7 cellular contexts compared by ENCODE assay signal in the genomic region with DNA sequence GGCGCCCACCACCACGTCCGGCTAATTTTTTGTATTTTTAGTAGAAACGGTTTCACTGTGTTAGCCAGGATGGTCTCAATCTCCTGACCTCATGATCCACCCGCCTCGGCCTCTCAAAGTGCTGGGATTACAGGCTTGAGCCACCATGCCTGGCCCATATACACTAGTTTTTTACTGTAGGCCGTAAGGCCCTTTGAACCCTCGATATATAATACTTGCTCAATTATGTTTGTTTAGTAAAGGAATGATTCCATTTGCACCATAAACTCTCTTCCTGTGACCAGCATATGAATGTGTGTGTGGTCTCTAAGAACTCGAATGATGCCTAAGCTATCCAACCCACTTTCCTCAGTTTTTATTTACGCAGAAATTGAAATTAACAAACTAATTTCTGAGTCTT. TPM values are rescaled to one million over a fixed set of nuclear protein-coding genes. Genes with fewer than 3 reads are reported as not detected.
DNase-seq lines count a peak whose midpoint lies in the region; ATAC-seq and TF ChIP-seq lines count a peak whose summit lies in the region.
"Not testable (repeated sequence)": the region's sequence is repeated elsewhere in the genome, so short reads cannot be mapped to it uniquely, and the experiment has no call there.

No MANE protein-coding gene starts in this region.

- H3K36me3 ChIP-seq in endodermal cell (ENCODE audit: control insufficient read depth, insufficient read depth, low read length); stomach smooth muscle (ENCODE audit: control insufficient read depth in 2 of 2, insufficient read depth in 2 of 2, low read length in 2 of 2): not testable (repeated sequence)

- not testable (repeated sequence) for H2AFZ ChIP-seq in H9 (ENCODE audit: low read length)

- not testable (repeated sequence) for H3K14ac ChIP-seq in H9 (ENCODE audit: insufficient read depth, low read length)

- H4K5ac ChIP-seq in H9 (ENCODE audit: insufficient read length, low read depth, low read length) = not testable (repeated sequence)

- not testable (repeated sequence) for H3K4me2 ChIP-seq in H9 (ENCODE audit: insufficient read depth, insufficient read length, low read length)

- not testable (repeated sequence) for H3K56ac ChIP-seq in H9 (ENCODE audit: insufficient read length, low read depth, low read length)

- not testable (repeated sequence) for H4K8ac ChIP-seq in H9 (replicated peaks; ENCODE audit: insufficient read length, low read depth, low read length)

- H3K27ac Mint-ChIP-seq in H9 (peak overlapping the region; percentile 50 to 95 (median 66); a peak in 3 of 7 replicates), endodermal cell (peak overlapping the region; percentile 74), mesothelial cell of epicardium (peak overlapping the region; percentile 52), progenitor cell of endocrine pancreas (peak overlapping the region; percentile 6)
- H3K27ac Mint-ChIP-seq in activated T-helper 17 cell treated with anti-CD3 and anti-CD28 coated beads, Interleukin-2, amount 50 U/mL, for 72 hours = peak overlapping the region; percentile 20

- not testable (repeated sequence) for H3K23me2 ChIP-seq in H9 (ENCODE audit: insufficient read length, low read depth, low read length, poor library complexity, severe bottlenecking)

- H3K9me3 Mint-ChIP-seq in H9; activated T-helper 17 cell treated with anti-CD3 and anti-CD28 coated beads, Interleukin-2, amount 50 U/mL, for 72 hours; endodermal cell; mesothelial cell of epicardium; progenitor cell of endocrine pancreas (ENCODE audit: low read depth): not testable (repeated sequence)

- H3K36me3 Mint-ChIP-seq in H9 (ENCODE audit: insufficient read depth in 1 of 3, low read depth in 3 of 3); mesothelial cell of epicardium; progenitor cell of endocrine pancreas (ENCODE audit: insufficient read depth): not testable (repeated sequence)
- H3K36me3 Mint-ChIP-seq in activated T-helper 17 cell treated with anti-CD3 and anti-CD28 coated beads, Interleukin-2, amount 50 U/mL, for 72 hours (ENCODE audit: low read depth) = peaks cover 15% of the 10 kb centered on the region
- H3K36me3 Mint-ChIP-seq in endodermal cell (ENCODE audit: low read depth) = peaks cover 16% of the 10 kb centered on the region

- not testable (repeated sequence) for H3K9me3 ChIP-seq in H9 (ENCODE audit: control insufficient read depth, low read depth, low read length); endodermal cell (ENCODE audit: control insufficient read depth, low read length); stomach smooth muscle (ENCODE audit: control insufficient read depth in 2 of 2, low read length in 2 of 2)

- H3K79me1 ChIP-seq in H9 (ENCODE audit: insufficient read depth, low read depth, low read length, poor library complexity, severe bottlenecking) = not testable (repeated sequence)

- not testable (repeated sequence) for H3K27me3 Mint-ChIP-seq in H9 (ENCODE audit: low read depth); activated T-helper 17 cell treated with anti-CD3 and anti-CD28 coated beads, Interleukin-2, amount 50 U/mL, for 72 hours; endodermal cell (ENCODE audit: insufficient read depth); mesothelial cell of epicardium (ENCODE audit: low read depth); progenitor cell of endocrine pancreas

- not testable (repeated sequence) for H4K20me1 ChIP-seq in H9 (ENCODE audit: control insufficient read depth, insufficient read depth, insufficient read length)

- not testable (repeated sequence) for H3K27ac ChIP-seq in H9 (ENCODE audit: insufficient read length, low read depth, low read length); endodermal cell (ENCODE audit: low read depth, low read length)
- H3K27ac ChIP-seq in stomach smooth muscle (ENCODE audit: low read length) = peak overlapping the region; percentile 46

- not testable (repeated sequence) for H3K27me3 ChIP-seq in H9 (ENCODE audit: insufficient read depth, low read length); endodermal cell (ENCODE audit: control insufficient read depth, insufficient read depth, low read length, poor library complexity, severe bottlenecking); stomach smooth muscle (ENCODE audit: control insufficient read depth in 1 of 2, insufficient read depth in 2 of 2, low read length in 2 of 2)

- not testable (repeated sequence) for H3K23ac ChIP-seq in H9 (ENCODE audit: insufficient read length, low read depth, low read length)

- not testable (repeated sequence) for H2BK12ac ChIP-seq in H9 (ENCODE audit: insufficient read length, low read depth, low read length)

- intact Hi-C loops in left colon (cut with DNase I, micrococcal nuclease) = not testable (repeated sequence)

- not testable (repeated sequence) for H2BK15ac ChIP-seq in H9 (ENCODE audit: low read depth, low read length)

- H2BK5ac ChIP-seq in H9 (ENCODE audit: insufficient read length, low read length) = not testable (repeated sequence)

- TF ChIP-seq CTCF in H9 (conservative IDR thresholded peaks at IDR 0.05); endodermal cell (conservative IDR thresholded peaks at IDR 0.05); mesothelial cell of epicardium (IDR thresholded peaks at IDR 0.05; ENCODE audit: unreplicated experiment); progenitor cell of endocrine pancreas (IDR thresholded peaks at IDR 0.05; ENCODE audit: unreplicated experiment): not testable (repeated sequence)

- WGBS in H9 (ENCODE audit: extremely low coverage, insufficient read length, low lambda C conversion rate) = no CpG with 5 or more reads among the region's 10 CpGs
- 89 to 98% methylated on average over 7 to 9 of the region's 10 CpGs for WGBS in endodermal cell (ENCODE audit: insufficient coverage in 1 of 2, insufficient read length in 1 of 2), 2 experiments

- not testable (repeated sequence) for H3K79me2 ChIP-seq in H9 (ENCODE audit: insufficient read depth, low read length)

- not testable (repeated sequence) for H3T11ph ChIP-seq in H9 (ENCODE audit: low read length)

- H4K91ac ChIP-seq in H9 (ENCODE audit: insufficient read length, low read depth, low read length) = not testable (repeated sequence)

- not testable (repeated sequence) for ATAC-seq in activated T-helper 17 cell treated with anti-CD3 and anti-CD28 coated beads, Interleukin-2, amount 50 U/mL, for 72 hours (replicated peaks)
- ATAC-seq in left colon = peak; percentile 83

- H3K4me3 Mint-ChIP-seq in H9; activated T-helper 17 cell treated with anti-CD3 and anti-CD28 coated beads, Interleukin-2, amount 50 U/mL, for 72 hours; endodermal cell; mesothelial cell of epicardium; progenitor cell of endocrine pancreas (ENCODE audit: low read depth): not testable (repeated sequence)

- not testable (repeated sequence) for H3K4me3 ChIP-seq in endodermal cell (ENCODE audit: low read length); stomach smooth muscle (ENCODE audit: low read length in 2 of 2)

- H3K4me1 ChIP-seq in H9 (ENCODE audit: insufficient read depth, low read length); endodermal cell (ENCODE audit: control insufficient read depth, insufficient read depth, low read length); stomach smooth muscle (ENCODE audit: control insufficient read depth, insufficient read depth, low read length): not testable (repeated sequence)

- DNase-seq in H9; endodermal cell; left colon; mesothelial cell of epicardium (ENCODE audit: low spot score in 2 of 2, unreplicated experiment in 2 of 2); progenitor cell of endocrine pancreas (ENCODE audit: low spot score, unreplicated experiment): not testable (repeated sequence)

- H3K4ac ChIP-seq in H9 (ENCODE audit: low read depth, low read length) = not testable (repeated sequence)

- H3K4me1 Mint-ChIP-seq in H9 (peaks cover 13 to 16% of the 10 kb centered on the region in 2 experiments), endodermal cell (peaks cover 12% of the 10 kb centered on the region), mesothelial cell of epicardium (peaks cover 12% of the 10 kb centered on the region)
- H3K4me1 Mint-ChIP-seq in activated T-helper 17 cell treated with anti-CD3 and anti-CD28 coated beads, Interleukin-2, amount 50 U/mL, for 72 hours = peaks cover 10% of the 10 kb centered on the region
- H3K4me1 Mint-ChIP-seq in progenitor cell of endocrine pancreas (ENCODE audit: low read depth) = not testable (repeated sequence)

- not testable (repeated sequence) for H3K18ac ChIP-seq in H9 (ENCODE audit: insufficient read length, low read depth, low read length)

- not testable (repeated sequence) for H2AK5ac ChIP-seq in H9 (ENCODE audit: insufficient read length, low read length)

- H2BK120ac ChIP-seq in H9 (ENCODE audit: low read depth, low read length, poor library complexity, severe bottlenecking) = not testable (repeated sequence)

- H3K9ac ChIP-seq in H9 (ENCODE audit: extremely low read depth, insufficient read length, low read length); endodermal cell (ENCODE audit: extremely low read depth, low read length, poor library complexity, severe bottlenecking); stomach smooth muscle (ENCODE audit: low read length in 2 of 2): not testable (repeated sequence)

- not testable (repeated sequence) for H2BK20ac ChIP-seq in H9 (ENCODE audit: low read depth, low read length, poor library complexity, severe bottlenecking)

RNA-seq across cellular contexts. Expression of gene PIGL, which starts 37.7 kb away (rescaled TPM):
- 21.6 and 24.3 TPM in 2 replicates for total RNA-seq in H9 (2021)
- 10 to 100 TPM; 35.5 to 38.7 TPM for total RNA-seq in activated T-helper 17 cell treated with anti-CD3 and anti-CD28 coated beads, Interleukin-2, amount 50 U/mL, for 72 hours
- 10 to 100 TPM; 41.1 to 57.0 TPM for total RNA-seq in endodermal cell
- polyA plus RNA-seq in endodermal cell (2013, experiment 1 of 2) = 43.8 TPM
- polyA plus RNA-seq in endodermal cell (2013, experiment 2 of 2) = 35.3 TPM
- total RNA-seq in left colon = 10 to 100 TPM; 38.4 to 53.4 TPM
- 62.4 to 69.4 TPM (median 64.2 TPM) in 3 replicates for total RNA-seq in mesothelial cell of epicardium
- 37.1 and 40.5 TPM in 2 replicates for total RNA-seq in progenitor cell of endocrine pancreas

RNA-seq across cellular contexts. Expression of gene NCOR1, which starts 39.4 kb away (rescaled TPM):
- 112 and 119 TPM in 2 replicates for total RNA-seq in H9 (2021)
- 100 to 1,000 TPM; 112 to 144 TPM for total RNA-seq in activated T-helper 17 cell treated with anti-CD3 and anti-CD28 coated beads, Interleukin-2, amount 50 U/mL, for 72 hours
- total RNA-seq in endodermal cell = 100 to 1,000 TPM; 112 to 141 TPM
- 84.3 TPM for polyA plus RNA-seq in endodermal cell (2013, experiment 1 of 2)
- polyA plus RNA-seq in endodermal cell (2013, experiment 2 of 2) = 72.4 TPM
- 100 to 1,000 TPM; 181 to 257 TPM for total RNA-seq in left colon
- 130 to 142 TPM (median 135 TPM) in 3 replicates for total RNA-seq in mesothelial cell of epicardium
- 154 and 165 TPM in 2 replicates for total RNA-seq in progenitor cell of endocrine pancreas

Comparison
In these comparisons a context has a peak if more than half of its experiments do, and no peak if none do; other contexts are left out.
1. H3K27ac Mint-ChIP-seq: peak in every context shown above with its lines; median percentile 74 in endodermal cell; 66 in H9; 52 in mesothelial cell of epicardium; 20 in activated T-helper 17 cell treated with anti-CD3 and anti-CD28 coated beads, Interleukin-2, amount 50 U/mL, for 72 hours; 6 in progenitor cell of endocrine pancreas.